20 cellular contexts compared by ENCODE assay signal in genomic region chr13:49297338-49297737, GRCh38. TPM values are rescaled to one million over a fixed set of nuclear protein-coding genes. Genes with fewer than 3 reads are reported as not detected.
DNase-seq lines count a peak whose midpoint lies in the region; ATAC-seq, FAIRE-seq and TF ChIP-seq lines count a peak whose summit lies in the region.
"Had no signal": no experiment of that assay in that cellular context is flagged by ENCODE, and none has a peak within 500 bp of the region (broad histone marks: within the 10 kb centered on the region; RNA-seq: fewer than 3 reads in every experiment).

No MANE protein-coding gene starts in this region.

- H4K20me1 ChIP-seq in GM23248 (ENCODE audit: insufficient read depth): no peaks in the 10 kb centered on the region
- H4K20me1 ChIP-seq: BLaER1 treated with 17β-estradiol and CSF1 and Interleukin-3, amounts not matched to agents 10 nM and 100 nM had no signal

- H2AFZ ChIP-seq in GM23248: no peak overlapping the region

- H3K36me3 ChIP-seq in GM23248 (ENCODE audit: low read depth) (no peaks in the 10 kb centered on the region), bronchial epithelial cell (ENCODE audit: control insufficient read depth, insufficient read depth, low read length) (no peaks in the 10 kb centered on the region)
- no peaks in the 10 kb centered on the region for H3K36me3 ChIP-seq in effector memory CD4-positive, alpha-beta T cell (ENCODE audit: control insufficient read depth, insufficient read depth, low read length)

- peaks cover 6% of the 10 kb centered on the region for H3K36me3 Mint-ChIP-seq in activated CD4-positive, alpha-beta T cell treated with anti-CD3 and anti-CD28 coated beads, Interleukin-2, amount 10 ng/mL, durations not matched to agents 7 days and 5 days (ENCODE audit: low read depth)

- in situ Hi-C loops in GM23248 (cut with MboI) (loop anchor here (10.0 kb wide), 1 partner anchor 307 kb away; no protein-coding TSS in a partner anchor), GM13976 (cut with MboI; ENCODE audit: low sequenced_read_pairs, unreplicated experiment) (no loop called here)

- ATAC-seq in sciatic nerve (no peak), GM18517 (IDR thresholded peaks at IDR 0.05; ENCODE audit: unreplicated experiment) (no peak)
- ATAC-seq: CD8-positive, alpha-beta T cell; HCT116 had no signal

- H3K4me3 Mint-ChIP-seq in activated CD4-positive, alpha-beta T cell treated with anti-CD3 and anti-CD28 coated beads, Interleukin-2, amount 10 ng/mL, durations not matched to agents 7 days and 5 days: no peak overlapping the region
- H3K4me3 Mint-ChIP-seq: CD8-positive, alpha-beta T cell; HFFc6; IgD-negative memory B cell had no signal

- H3F3A ChIP-seq in GM23248 (ENCODE audit: insufficient read depth): no peaks in the 10 kb centered on the region

- H3K27ac Mint-ChIP-seq in activated CD4-positive, alpha-beta T cell treated with anti-CD3 and anti-CD28 coated beads, Interleukin-2, amount 10 ng/mL, durations not matched to agents 7 days and 5 days: peak overlapping the region; percentile 31
- H3K27ac Mint-ChIP-seq: CD8-positive, alpha-beta T cell; HFFc6; IgD-negative memory B cell had no signal

- 66 to 67% methylated on average over 4 of the region's 4 CpGs for WGBS in GM23248 (ENCODE audit: low coverage in 1 of 2, low lambda C conversion rate in 2 of 2, missing lambda C conversion rate in 2 of 2), 2 experiments

- DNase-seq in activated CD4-positive, alpha-beta T cell treated with anti-CD3 and anti-CD28 coated beads, Interleukin-2, amount 10 ng/mL, durations not matched to agents 7 days and 5 days: no peak
- DNase-seq in activated CD4-positive, alpha-beta T cell treated with anti-CD3 and anti-CD28 coated beads for 4 hours: no peak
- DNase-seq in GM23248: peak; percentile 4
- no peak for DNase-seq in bronchial epithelial cell (ENCODE audit: low read depth)
- peak; percentile 63 for DNase-seq in sciatic nerve (ENCODE audit: low spot score)
- no peak for DNase-seq in GM13976 (ENCODE audit: low spot score)
- no peak for DNase-seq in effector memory CD4-positive, alpha-beta T cell
- DNase-seq: 8988T; Calu3; CD8-positive, alpha-beta T cell; DMS79 treated with DMSO at 0.1 percent for 48 hours; GF-D8; HFFc6 had no signal

- intact Hi-C loops in sciatic nerve (cut with DNase I): no loop called here

- no peaks in the 10 kb centered on the region for H3K9me3 Mint-ChIP-seq in activated CD4-positive, alpha-beta T cell treated with anti-CD3 and anti-CD28 coated beads, Interleukin-2, amount 10 ng/mL, durations not matched to agents 7 days and 5 days
- H3K9me3 Mint-ChIP-seq: CD8-positive, alpha-beta T cell; HFFc6; IgD-negative memory B cell had no signal

- H3K79me2 ChIP-seq in GM23248 (ENCODE audit: insufficient read depth): no peaks in the 10 kb centered on the region

- H3K4me2 ChIP-seq in GM23248 (ENCODE audit: unreplicated experiment): no peak overlapping the region
- H3K4me2 ChIP-seq: BLaER1 treated with 17β-estradiol and CSF1 and Interleukin-3, amounts not matched to agents 10 nM and 100 nM had no signal

- no peaks in the 10 kb centered on the region for H3K27me3 Mint-ChIP-seq in activated CD4-positive, alpha-beta T cell treated with anti-CD3 and anti-CD28 coated beads, Interleukin-2, amount 10 ng/mL, durations not matched to agents 7 days and 5 days
- H3K27me3 Mint-ChIP-seq: IgD-negative memory B cell had no signal

- H3K9ac ChIP-seq in GM23248: no peak overlapping the region
- H3K9ac ChIP-seq: BLaER1 treated with 17β-estradiol and CSF1 and Interleukin-3, amounts not matched to agents 10 nM and 100 nM had no signal

- TF ChIP-seq CTCF in bronchial epithelial cell (IDR thresholded peaks at IDR 0.05; ENCODE audit: insufficient read depth, low read length, severe bottlenecking) (no peak), GM13976 (IDR thresholded peaks at IDR 0.05; ENCODE audit: borderline replicate concordance, control extremely low read depth, extremely low read depth, insufficient read depth, missing control alignments) (no peak)

- H3K9me2 ChIP-seq in GM23248 (ENCODE audit: insufficient read depth): no peaks in the 10 kb centered on the region

- no peaks in the 10 kb centered on the region for H3K27me3 ChIP-seq in GM23248 (replicated peaks; ENCODE audit: insufficient read depth)
- H3K27me3 ChIP-seq in bronchial epithelial cell (ENCODE audit: control insufficient read depth, insufficient read depth, low read length): no peaks in the 10 kb centered on the region
- no peaks in the 10 kb centered on the region for H3K27me3 ChIP-seq in effector memory CD4-positive, alpha-beta T cell (replicated peaks; ENCODE audit: control insufficient read depth, insufficient read depth, low read length, poor library complexity, severe bottlenecking)
- H3K27me3 ChIP-seq: BLaER1 treated with 17β-estradiol and CSF1 and Interleukin-3, amounts not matched to agents 10 nM and 100 nM had no signal

- POLR2A ChIA-PET in activated CD4-positive, alpha-beta T cell treated with anti-CD3 and anti-CD28 coated beads, Interleukin-2, amount 10 ng/mL, durations not matched to agents 7 days and 5 days (lab: Charles Lee): interaction anchor here (0.5 kb wide), 1 partner anchor 297 kb away, joined by 5 read pairs; no protein-coding TSS in a partner anchor

- FAIRE-seq in bronchial epithelial cell (lab: Jason Lieb, UNC): peak; percentile 7
- FAIRE-seq: GM19239, H54 had no signal

- CTCF ChIA-PET in activated CD4-positive, alpha-beta T cell treated with anti-CD3 and anti-CD28 coated beads, Interleukin-2, amount 10 ng/mL, durations not matched to agents 7 days and 5 days (lab: Charles Lee): interaction anchor here (1.5 kb wide), 1 partner anchor 14 kb away, joined by 3 read pairs; no protein-coding TSS in a partner anchor

- peaks cover 21% of the 10 kb centered on the region for H3K4me1 Mint-ChIP-seq in activated CD4-positive, alpha-beta T cell treated with anti-CD3 and anti-CD28 coated beads, Interleukin-2, amount 10 ng/mL, durations not matched to agents 7 days and 5 days

- H3K9me3 ChIP-seq in GM23248 (ENCODE audit: low read depth): no peaks in the 10 kb centered on the region
- H3K9me3 ChIP-seq in effector memory CD4-positive, alpha-beta T cell (ENCODE audit: control insufficient read depth, low read length): no peaks in the 10 kb centered on the region
- H3K9me3 ChIP-seq: BLaER1 treated with 17β-estradiol and CSF1 and Interleukin-3, amounts not matched to agents 10 nM and 100 nM had no signal

- H3K4me1 ChIP-seq in GM23248 (ENCODE audit: insufficient read depth): no peaks in the 10 kb centered on the region
- H3K4me1 ChIP-seq in effector memory CD4-positive, alpha-beta T cell (ENCODE audit: control insufficient read depth, insufficient read depth, low read length, poor library complexity, severe bottlenecking): no peaks in the 10 kb centered on the region

- H3K27ac ChIP-seq in GM23248: no peak overlapping the region
- H3K27ac ChIP-seq in effector memory CD4-positive, alpha-beta T cell (ENCODE audit: insufficient read depth, low read length, poor library complexity, severe bottlenecking): no peak overlapping the region
- H3K27ac ChIP-seq: BLaER1 treated with 17β-estradiol and CSF1 and Interleukin-3, amounts not matched to agents 10 nM and 100 nM; HL-60 had no signal

- H3K4me3 ChIP-seq in GM23248 (no peak overlapping the region), bronchial epithelial cell (ENCODE audit: low read depth, low read length) (no peak overlapping the region)
- H3K4me3 ChIP-seq in effector memory CD4-positive, alpha-beta T cell (ENCODE audit: insufficient read depth, low read depth, low read length, poor library complexity, severe bottlenecking): no peak overlapping the region
- H3K4me3 ChIP-seq: BLaER1 treated with 17β-estradiol and CSF1 and Interleukin-3, amounts not matched to agents 10 nM and 100 nM had no signal

RNA-seq across cellular contexts. Expression of gene CDADC1, which starts 49.6 kb away (rescaled TPM):
- total RNA-seq in activated CD4-positive, alpha-beta T cell treated with anti-CD3 and anti-CD28 coated beads, Interleukin-2, amount 10 ng/mL, durations not matched to agents 7 days and 5 days: 10 to 100 TPM in 1 of 2 experiments, 1 to 10 TPM in 1; 9.6 to 10.5 TPM
- 1.8 and 8.7 TPM in 2 replicates for total RNA-seq in GM23248 (2014; rRNA removed; shearing (Covaris generic))
- polyA plus RNA-seq in GM23248 (2016; fragmentation: Nextera tagmentation; extraction: Ambion mirVana): 12.6 and 13.7 TPM in 2 replicates
- total RNA-seq in bronchial epithelial cell (5.9 and 6.6 TPM in 2 replicates), sciatic nerve (17.7 TPM)

Comparison
In these comparisons a context has a peak if more than half of its experiments do, and no peak if none do; other contexts are left out.
1. DNase-seq: peak in GM23248 (single experiment) and sciatic nerve (single experiment); none in activated CD4-positive, alpha-beta T cell treated with anti-CD3 and anti-CD28 coated beads, Interleukin-2, amount 10 ng/mL, durations not matched to agents 7 days and 5 days (single experiment), activated CD4-positive, alpha-beta T cell treated with anti-CD3 and anti-CD28 coated beads for 4 hours (0 of 2), bronchial epithelial cell (single experiment), GM13976 (single experiment) and effector memory CD4-positive, alpha-beta T cell (0 of 3).